ENCODE assay signal across 19 cellular contexts in genomic region chr7:135707570-135707966, GRCh38. TPM values are rescaled to one million over a fixed set of nuclear protein-coding genes. Genes with fewer than 3 reads are reported as not detected.
A peak's percentile ranks its signal among the peaks of the same experiment; 100 is the strongest.
DNase-seq lines count a peak whose midpoint lies in the region; ATAC-seq, FAIRE-seq and TF ChIP-seq lines count a peak whose summit lies in the region.
"Had no signal": no experiment of that assay in that cellular context is flagged by ENCODE, and none has a peak within 500 bp of the region (broad histone marks: within the 10 kb centered on the region; RNA-seq: fewer than 3 reads in every experiment).

No MANE protein-coding gene starts in this region.

- H3K4me1 ChIP-seq in PC-3 (ENCODE audit: insufficient read depth, low read length) (peaks cover 19% of the 10 kb centered on the region), hepatocyte (ENCODE audit: insufficient read depth) (no peaks in the 10 kb centered on the region), suprapubic skin (peaks cover 34% of the 10 kb centered on the region), Peyer's patch (no peaks in the 10 kb centered on the region)
- H3K4me1 ChIP-seq: BE2C had no signal

- H3K27me3 ChIP-seq in PC-3 (ENCODE audit: low read length): no peaks in the 10 kb centered on the region
- H3K27me3 ChIP-seq in bronchial epithelial cell (ENCODE audit: control insufficient read depth, insufficient read depth, low read length): no peaks in the 10 kb centered on the region
- H3K27me3 ChIP-seq in hepatocyte: no peaks in the 10 kb centered on the region
- H3K27me3 ChIP-seq in suprapubic skin: no peaks in the 10 kb centered on the region
- no peaks in the 10 kb centered on the region for H3K27me3 ChIP-seq in Peyer's patch
- H3K27me3 ChIP-seq: BE2C had no signal

- H3K9ac ChIP-seq in PC-3 (ENCODE audit: low read length): peak overlapping the region; percentile 48
- H3K9ac ChIP-seq: GM23248 had no signal

- ATAC-seq in PC-3: peak; percentile 21
- ATAC-seq in HG03196 (IDR thresholded peaks at IDR 0.05; ENCODE audit: unreplicated experiment): no peak
- ATAC-seq: T-cell had no signal

- H3K79me2 ChIP-seq in PC-3 (ENCODE audit: low read length) (no peaks in the 10 kb centered on the region), hepatocyte (no peaks in the 10 kb centered on the region)

- TF ChIP-seq CTCF in PC-3 (conservative IDR thresholded peaks at IDR 0.05; ENCODE audit: low read depth, low read length) (no peak), bronchial epithelial cell (IDR thresholded peaks at IDR 0.05; ENCODE audit: insufficient read depth, low read length, severe bottlenecking) (no peak), hepatocyte (IDR thresholded peaks at IDR 0.05; ENCODE audit: poor library complexity) (no peak), suprapubic skin (IDR thresholded peaks at IDR 0.05) (no peak), Peyer's patch (IDR thresholded peaks at IDR 0.05) (no peak)

- H3K9me3 ChIP-seq in PC-3 (ENCODE audit: low read length) (no peaks in the 10 kb centered on the region), hepatocyte (ENCODE audit: low read depth) (no peaks in the 10 kb centered on the region), suprapubic skin (no peaks in the 10 kb centered on the region), Peyer's patch (no peaks in the 10 kb centered on the region)
- H3K9me3 ChIP-seq: BE2C had no signal

- TF ChIP-seq POLR2A in suprapubic skin (IDR thresholded peaks at IDR 0.05) (no peak), Peyer's patch (IDR thresholded peaks at IDR 0.05) (no peak)

- DNase-seq in PC-3: peak; percentile 71
- DNase-seq in bronchial epithelial cell (ENCODE audit: low read depth): peak; percentile 69
- DNase-seq in hepatocyte (ENCODE audit: low spot score): no peak
- DNase-seq in suprapubic skin (ENCODE audit: low spot score in 2 of 2): no peak
- DNase-seq in GM19240 (ENCODE audit: insufficient read length, low spot score): no peak
- DNase-seq in Peyer's patch: no peak
- no peak for DNase-seq in HEK293T (ENCODE audit: extremely low spot score)
- DNase-seq: BE2C; CD4-positive, alpha-beta T cell; DMS79 treated with DMSO at 0.1 percent for 48 hours; GM23248; Kasumi-1; NCI-H1417 treated with DMSO at 0.1 percent for 48 hours; NCI-H1930; NCI-H446; T-cell had no signal

- peak overlapping the region; percentile 72 for H3K4me2 ChIP-seq in PC-3 (ENCODE audit: low read length)
- no peak overlapping the region for H3K4me2 ChIP-seq in hepatocyte

- H3K4me3 ChIP-seq in PC-3 (ENCODE audit: low read length): peak overlapping the region; percentile 44; the same call in 1 of the 2 replicates
- H3K4me3 ChIP-seq in bronchial epithelial cell (ENCODE audit: low read depth, low read length): no peak overlapping the region
- H3K4me3 ChIP-seq in hepatocyte: no peak overlapping the region
- no peak overlapping the region for H3K4me3 ChIP-seq in suprapubic skin
- H3K4me3 ChIP-seq in Peyer's patch: no peak overlapping the region
- H3K4me3 ChIP-seq: GM23248, SK-N-MC had no signal

- no peak for TF ChIP-seq EP300 in suprapubic skin (IDR thresholded peaks at IDR 0.05)

- H3K36me3 ChIP-seq in PC-3 (ENCODE audit: low read depth, low read length): no peaks in the 10 kb centered on the region
- no peaks in the 10 kb centered on the region for H3K36me3 ChIP-seq in bronchial epithelial cell (ENCODE audit: control insufficient read depth, insufficient read depth, low read length)
- no peaks in the 10 kb centered on the region for H3K36me3 ChIP-seq in hepatocyte (replicated peaks; ENCODE audit: insufficient read depth, low read depth)
- H3K36me3 ChIP-seq in suprapubic skin: no peaks in the 10 kb centered on the region
- H3K36me3 ChIP-seq in Peyer's patch: no peaks in the 10 kb centered on the region
- H3K36me3 ChIP-seq: BE2C had no signal

- POLR2A ChIA-PET in PC-3 (lab: Charles Lee; ENCODE audit: unreplicated experiment) (no interaction called here), HEK293T (lab: Yijun Ruan, JAX) (interaction anchor here (1.2 to 1.3 kb wide), 2 partner anchors 21 to 45 kb away, joined by 3 read pairs; partner anchors contain the start of genes SLC13A4 and STMP1)

- H3K9me2 ChIP-seq in PC-3 (replicated peaks; ENCODE audit: low read length) (no peaks in the 10 kb centered on the region), hepatocyte (replicated peaks; ENCODE audit: insufficient read depth) (no peaks in the 10 kb centered on the region)

- CTCF ChIA-PET in PC-3 (lab: Charles Lee) (interaction anchor here (1.0 kb wide), 1 partner anchor 35 kb away, joined by 3 read pairs; no protein-coding TSS in a partner anchor), HEK293T (lab: Yijun Ruan, JAX) (interaction anchor here (0.9 to 1.5 kb wide), 4 partner anchors 9 to 46 kb away, joined by 3 to 5 read pairs (median 4); no protein-coding TSS in a partner anchor)

- H4K20me1 ChIP-seq in PC-3 (ENCODE audit: low read length) (no peaks in the 10 kb centered on the region), hepatocyte (ENCODE audit: insufficient read depth, poor library complexity, severe bottlenecking) (no peaks in the 10 kb centered on the region)

- intact Hi-C loops in PC-3 (cut with micrococcal nuclease): no loop called here

- H3F3A ChIP-seq in PC-3 (ENCODE audit: low read length, unreplicated experiment): peaks cover 3% of the 10 kb centered on the region

- BruUV-seq in PC-3 (replicated peaks; lab: Mats Ljungman, UMichigan): no TSS peak

- WGBS in hepatocyte (ENCODE audit: low lambda C conversion rate, missing lambda C conversion rate): 79% methylated on average over 5 of the region's 5 CpGs
- 63% methylated on average over 5 of the region's 5 CpGs for WGBS in suprapubic skin

- no peak for FAIRE-seq in bronchial epithelial cell (lab: Jason Lieb, UNC)
- FAIRE-seq: G401.6 had no signal

- H3K27ac ChIP-seq in PC-3 (ENCODE audit: low read length): peak overlapping the region; percentile 92
- H3K27ac ChIP-seq in hepatocyte: peak overlapping the region; percentile 52
- H3K27ac ChIP-seq in suprapubic skin: peak overlapping the region; percentile 80
- no peak overlapping the region for H3K27ac ChIP-seq in Peyer's patch
- H3K27ac ChIP-seq: GM23248, SK-N-MC had no signal

- H2AFZ ChIP-seq in PC-3 (ENCODE audit: low read length) (peak overlapping the region; percentile 68), hepatocyte (no peak overlapping the region)
- H2AFZ ChIP-seq: GM23248 had no signal

TF ChIP-seq in HEK293T, 16 proteins besides CTCF, POLR2A, EP300 and RAD21:
- TF ChIP-seq FOXK2 (IDR thresholded peaks at IDR 0.05) (no peak), SP1 (IDR thresholded peaks at IDR 0.05) (no peak)

RNA-seq across cellular contexts. Expression of gene SLC13A4, which starts 20.4 kb away (rescaled TPM):
- not detected in 2 replicates for total RNA-seq in PC-3 (2014; rRNA removed)
- under 0.01 and 0.26 TPM in 2 replicates for total RNA-seq in bronchial epithelial cell
- total RNA-seq in hepatocyte: 0.13 TPM in 1 of 2 replicates, not detected in the other
- 0.93 TPM in 1 of 2 replicates, not detected in the other for polyA plus RNA-seq in hepatocyte
- total RNA-seq in suprapubic skin: 1 to 10 TPM in 1 of 4 donors, under 1 TPM in 3; 0.15 to 1.9 (median 0.51) TPM
- total RNA-seq in Peyer's patch: not detected
- total RNA-seq: CD4-positive, alpha-beta T cell; T-cell had no signal

RNA-seq across cellular contexts. Expression of gene FAM180A, which starts 41.0 kb away (rescaled TPM):
- not detected in 2 replicates for total RNA-seq in PC-3 (2014; rRNA removed)
- total RNA-seq in bronchial epithelial cell: 0.26 TPM in 1 of 2 replicates, not detected in the other
- not detected in 2 replicates for total RNA-seq in hepatocyte
- polyA plus RNA-seq in hepatocyte: not detected in 2 replicates
- total RNA-seq in suprapubic skin: 1 to 10 TPM; 2.3 to 5.8 (median 4.9) TPM
- total RNA-seq in Peyer's patch: 1 to 10 TPM in 2 of 4 donors, not detected in 2; 3.3 to 4.4 TPM
- total RNA-seq: CD4-positive, alpha-beta T cell; T-cell had no signal

RNA-seq across cellular contexts. Expression of gene STMP1, which starts 45.3 kb away (rescaled TPM):
- 7.1 and 8.8 TPM in 2 replicates for total RNA-seq in PC-3 (2014; rRNA removed)
- 7.4 and 11.5 TPM in 2 replicates for total RNA-seq in bronchial epithelial cell
- total RNA-seq in hepatocyte: 28.1 and 29.1 TPM in 2 replicates
- 73.6 and 74.8 TPM in 2 replicates for polyA plus RNA-seq in hepatocyte
- total RNA-seq in suprapubic skin: 10 to 100 TPM; 15.0 to 24.7 (median 16.3) TPM
- 10 to 100 TPM; 17.3 to 26.2 (median 18.2) TPM for total RNA-seq in Peyer's patch

Comparison
In these comparisons a context has a peak if more than half of its experiments do, and no peak if none do; other contexts are left out.
1. DNase-seq: peak in PC-3 (single experiment) and bronchial epithelial cell (single experiment); none in hepatocyte (single experiment), suprapubic skin (0 of 2), GM19240 (single experiment), Peyer's patch (0 of 3) and HEK293T (single experiment).
2. H3K27ac ChIP-seq: peak in PC-3 (single experiment), hepatocyte (single experiment) and suprapubic skin (single experiment); none in Peyer's patch (0 of 4).